8 cellular contexts compared by ENCODE assay signal in the genomic region with DNA sequence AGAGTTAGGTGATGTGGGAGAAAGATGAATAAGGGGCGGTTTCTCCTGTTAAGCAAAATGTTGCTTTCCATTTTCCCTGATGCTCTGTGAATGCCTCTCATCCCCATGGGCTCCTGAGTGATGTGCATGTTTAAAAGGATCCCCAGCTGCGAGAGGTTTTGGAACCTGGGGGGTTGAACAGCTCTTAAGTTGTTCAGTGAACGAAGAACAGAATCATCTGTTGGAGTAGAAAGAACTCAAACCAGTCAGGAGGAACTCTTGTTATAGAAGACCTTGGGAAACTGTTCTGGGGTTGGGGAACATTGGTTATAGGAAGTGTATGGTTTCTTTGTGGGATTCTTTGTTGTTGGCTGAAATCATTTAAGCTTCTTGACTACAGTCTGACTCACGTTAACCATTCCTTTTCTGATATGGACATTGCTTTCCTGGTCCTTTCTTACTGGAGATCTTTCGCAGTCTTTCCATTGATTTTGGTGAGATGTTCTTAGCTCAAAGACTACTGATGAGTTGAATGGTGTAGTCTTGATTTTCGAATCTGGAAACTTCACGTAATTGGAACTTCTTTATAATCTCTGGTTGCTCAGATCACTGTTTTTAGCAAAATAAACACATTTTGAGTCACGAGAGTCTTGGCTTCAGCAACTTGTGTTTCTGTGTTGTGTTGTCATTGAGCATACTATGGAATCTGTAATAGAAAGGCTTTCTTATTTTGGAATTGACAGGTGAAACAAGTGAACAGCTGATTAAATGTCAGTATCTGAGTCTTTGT. TPM values are rescaled to one million over a fixed set of nuclear protein-coding genes. Genes with fewer than 3 reads are reported as not detected.
DNase-seq lines count a peak whose midpoint lies in the region; ATAC-seq, FAIRE-seq and TF ChIP-seq lines count a peak whose summit lies in the region.

No MANE protein-coding gene starts in this region.

- no peak for TF ChIP-seq CTCF in AG04449 (IDR thresholded peaks at IDR 0.05; ENCODE audit: insufficient read depth, low read length, missing control alignments)
- no peak for TF ChIP-seq CTCF in GM13977 (IDR thresholded peaks at IDR 0.05; ENCODE audit: extremely low read depth, insufficient read depth, missing control alignments)

- DNase-seq in AG04449 (ENCODE audit: low read depth, low spot score) (no peak), HCEC 1CT (peak; percentile 71), right cardiac atrium (no peak), small intestine (no peak), GM13977 (ENCODE audit: low spot score) (no peak)
- DNase-seq in activated CD4-positive, alpha-beta memory T cell treated with anti-CD3 and anti-CD28 coated beads for 36 hours: peak; percentile 41
- DNase-seq in activated CD8-positive, alpha-beta memory T cell treated with anti-CD3 and anti-CD28 coated beads, Interleukin-2, amount 50 U/mL, for 4 hours: no peak

- FAIRE-seq in small intestine (lab: Jason Lieb, UNC): no peak

- H3K27ac Mint-ChIP-seq in activated CD4-positive, alpha-beta memory T cell treated with anti-CD3 and anti-CD28 coated beads for 36 hours: peak overlapping the region; percentile 98

- peaks cover 3% of the 10 kb centered on the region for H3K36me3 Mint-ChIP-seq in activated CD4-positive, alpha-beta memory T cell treated with anti-CD3 and anti-CD28 coated beads for 36 hours

- POLR2A ChIA-PET in AG04449 (lab: Yijun Ruan, JAX): interaction anchor here (1.0 kb wide), 1 partner anchor 13 kb away, joined by 3 read pairs; no protein-coding TSS in a partner anchor
- POLR2A ChIA-PET in activated CD4-positive, alpha-beta memory T cell treated with anti-CD3 and anti-CD28 coated beads for 36 hours (lab: Charles Lee): interaction anchor here (0.5 to 4.7 kb wide), 15 partner anchors 8 to 483 kb away, joined by 3 to 57 read pairs (median 5); partner anchors contain the start of genes GALK1, UNC13D and WBP2

- 38% methylated on average over 8 of the region's 8 CpGs for WGBS in right cardiac atrium
- WGBS in small intestine, 3 donors: 50 to 82% (median 64%) methylated on average over 8 of the region's 8 CpGs

- in situ Hi-C loops in GM13977 (cut with MboI; ENCODE audit: low pct_unique_long_range_greater_than_20kb, low sequenced_read_pairs, unreplicated experiment): no loop called here

- H3K9me3 ChIP-seq in right cardiac atrium (ENCODE audit: control insufficient read depth, low read length) (no peaks in the 10 kb centered on the region), small intestine (ENCODE audit: control insufficient read depth, low read depth) (no peaks in the 10 kb centered on the region)

- H3K9me3 Mint-ChIP-seq in activated CD4-positive, alpha-beta memory T cell treated with anti-CD3 and anti-CD28 coated beads for 36 hours: no peaks in the 10 kb centered on the region

- H3K27me3 ChIP-seq in right cardiac atrium (ENCODE audit: control insufficient read depth, insufficient read depth) (no peaks in the 10 kb centered on the region), small intestine (ENCODE audit: control insufficient read depth in 2 of 2, insufficient read depth in 2 of 2, low read length in 2 of 2) (no peaks in the 10 kb centered on the region)

- peaks cover 31% of the 10 kb centered on the region for H3K4me1 Mint-ChIP-seq in activated CD4-positive, alpha-beta memory T cell treated with anti-CD3 and anti-CD28 coated beads for 36 hours (ENCODE audit: low read depth)

- ATAC-seq in right cardiac atrium: no peak
- ATAC-seq in GM21381 (IDR thresholded peaks at IDR 0.05; ENCODE audit: unreplicated experiment): no peak

- CTCF ChIA-PET in AG04449 (lab: Yijun Ruan, JAX): interaction anchor here (1.0 to 2.0 kb wide), 8 partner anchors 8 to 153 kb away, joined by 3 to 8 read pairs (median 3); partner anchors contain the start of genes SMIM5 and TRIM65
- CTCF ChIA-PET in activated CD4-positive, alpha-beta memory T cell treated with anti-CD3 and anti-CD28 coated beads for 36 hours (lab: Charles Lee): interaction anchor here (0.8 to 2.7 kb wide), 10 partner anchors 10 to 219 kb away, joined by 3 to 15 read pairs (median 4); partner anchors contain the start of genes GALK1 and WBP2

- peak overlapping the region; percentile 79 for H3K4me3 ChIP-seq in AG04449 (ENCODE audit: low read depth, low read length)
- H3K4me3 ChIP-seq in right cardiac atrium (ENCODE audit: low read length): peak overlapping the region; percentile 52
- H3K4me3 ChIP-seq in small intestine (ENCODE audit: low read depth in 1 of 2, low read length in 2 of 2): peak overlapping the region in 1 of 2 donors; percentile 65

- H3K27ac ChIP-seq in right cardiac atrium (ENCODE audit: low read length): peak overlapping the region; percentile 96
- H3K27ac ChIP-seq in small intestine (ENCODE audit: low read depth in 1 of 2, low read length in 1 of 2): peak overlapping the region; percentile 100

- intact Hi-C loops in activated CD4-positive, alpha-beta memory T cell treated with anti-CD3 and anti-CD28 coated beads for 36 hours (cut with micrococcal nuclease): loop anchor here (1.0 to 10.0 kb wide), 6 partner anchors 10 to 491 kb away; partner anchors contain the start of genes GALR2, SRP68, UBALD2 and ZACN
- intact Hi-C loops in right cardiac atrium (cut with DNase I): loop anchor here in 2 of 4 donors (5.0 to 10.0 kb wide), 2 partner anchors 41 to 109 kb away; partner anchors contain the start of gene TRIM65 (in 1 of the 2)

- no peaks in the 10 kb centered on the region for H3K27me3 Mint-ChIP-seq in activated CD4-positive, alpha-beta memory T cell treated with anti-CD3 and anti-CD28 coated beads for 36 hours

- H3K4me3 Mint-ChIP-seq in activated CD4-positive, alpha-beta memory T cell treated with anti-CD3 and anti-CD28 coated beads for 36 hours: peak overlapping the region; percentile 90

- H3K36me3 ChIP-seq in small intestine (ENCODE audit: control insufficient read depth in 2 of 2, insufficient read depth in 2 of 2, low read length in 2 of 2): no peaks in the 10 kb centered on the region

- peaks cover 5% of the 10 kb centered on the region for H3K4me1 ChIP-seq in right cardiac atrium (ENCODE audit: control insufficient read depth, insufficient read depth, low read length)
- peaks cover 0 to 17% of the 10 kb centered on the region in 2 donors for H3K4me1 ChIP-seq in small intestine (ENCODE audit: control insufficient read depth in 2 of 2, insufficient read depth in 1 of 2, low read depth in 1 of 2, low read length in 1 of 2)

RNA-seq across cellular contexts. Expression of gene UNK, which starts 1.3 kb away (rescaled TPM):
- total RNA-seq in activated CD4-positive, alpha-beta memory T cell treated with anti-CD3 and anti-CD28 coated beads for 36 hours: 10 to 100 TPM; 21.8 to 24.7 TPM
- total RNA-seq in right cardiac atrium: 10 to 100 TPM; 18.2 to 22.5 (median 19.9) TPM
- polyA plus RNA-seq in right cardiac atrium (20.8 TPM), small intestine (10 to 100 TPM in 2 of 3 donors, 1 to 10 TPM in 1; 8.9 to 20.0 (median 12.7) TPM)

RNA-seq across cellular contexts. Expression of gene GALK1, which starts 21.0 kb away (rescaled TPM):
- total RNA-seq in activated CD4-positive, alpha-beta memory T cell treated with anti-CD3 and anti-CD28 coated beads for 36 hours: 10 to 100 TPM; 69.3 to 69.7 TPM
- 10 to 100 TPM; 15.9 to 19.5 (median 17.3) TPM for total RNA-seq in right cardiac atrium
- polyA plus RNA-seq in right cardiac atrium (22.6 TPM), small intestine (100 to 1,000 TPM in 1 of 3 donors, 10 to 100 TPM in 2; 43.4 to 116 (median 83.5) TPM)

RNA-seq across cellular contexts. Expression of gene UNC13D, which starts 58.2 kb away (rescaled TPM):
- total RNA-seq in activated CD4-positive, alpha-beta memory T cell treated with anti-CD3 and anti-CD28 coated beads for 36 hours: 100 to 1,000 TPM; 135 to 139 TPM
- total RNA-seq in right cardiac atrium: 10 to 100 TPM; 12.6 to 30.4 (median 27.4) TPM
- polyA plus RNA-seq in right cardiac atrium (18.8 TPM), small intestine (10 to 100 TPM in 2 of 3 donors, 1 to 10 TPM in 1; 9.8 to 40.3 (median 15.3) TPM)

Comparison
In these comparisons a context has a peak if more than half of its experiments do, and no peak if none do; other contexts are left out.
1. DNase-seq: peak in HCEC 1CT (single experiment) and activated CD4-positive, alpha-beta memory T cell treated with anti-CD3 and anti-CD28 coated beads for 36 hours (single experiment); none in AG04449 (single experiment), right cardiac atrium (0 of 3), small intestine (single experiment), GM13977 (single experiment) and activated CD8-positive, alpha-beta memory T cell treated with anti-CD3 and anti-CD28 coated beads, Interleukin-2, amount 50 U/mL, for 4 hours (single experiment).
2. RNA of gene UNC13D, which starts 58.2 kb away (total RNA-seq): 135 to 139 TPM in activated CD4-positive, alpha-beta memory T cell treated with anti-CD3 and anti-CD28 coated beads for 36 hours; 12.6 to 30.4 TPM in right cardiac atrium; every median in the first group is over 4 times any median in the second.